In the genomic region with DNA sequence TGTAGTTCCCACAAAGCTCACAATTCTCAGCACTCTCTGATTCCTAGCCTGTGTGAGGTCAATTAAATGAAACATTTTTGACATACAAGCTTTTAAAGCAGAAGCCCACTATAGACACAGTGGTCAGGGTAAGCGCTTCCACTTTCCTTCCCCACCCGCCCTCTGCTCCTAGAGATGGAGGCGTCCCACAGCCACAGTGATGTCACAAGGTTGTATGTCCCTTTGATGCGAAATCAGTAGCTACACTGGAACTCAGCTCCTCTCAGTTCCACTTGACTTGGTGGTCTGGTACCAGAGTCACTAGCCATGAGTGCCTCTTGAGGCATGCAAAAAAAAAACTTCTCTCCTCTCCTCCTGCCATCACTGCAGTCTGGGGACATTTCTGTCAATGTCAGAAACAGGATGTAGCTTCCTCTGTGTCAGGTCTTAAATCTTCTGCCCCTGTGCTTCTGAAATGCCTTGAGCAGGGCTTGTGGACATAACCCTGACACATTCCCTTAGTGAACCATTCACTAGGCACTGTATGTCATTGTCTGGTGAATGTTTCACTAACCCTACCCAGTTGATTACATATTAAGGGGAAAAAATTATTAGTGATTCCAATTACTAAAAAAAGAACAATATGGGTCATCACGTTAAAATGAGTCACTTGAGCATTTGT, we compare ENCODE assay signal across 15 cellular contexts. TPM values are rescaled to one million over a fixed set of nuclear protein-coding genes. Genes with fewer than 3 reads are reported as not detected.
DNase-seq lines count a peak whose midpoint lies in the region; ATAC-seq and TF ChIP-seq lines count a peak whose summit lies in the region.
"Had no signal": no experiment of that assay in that cellular context is flagged by ENCODE, and none has a peak within 500 bp of the region (broad histone marks: within the 10 kb centered on the region; RNA-seq: fewer than 3 reads in every experiment).

No MANE protein-coding gene starts in this region.

- no peak overlapping the region for H3K4me3 Mint-ChIP-seq in CD8-positive, alpha-beta T cell
- H3K4me3 Mint-ChIP-seq: memory B cell had no signal

- POLR2A ChIA-PET in CD8-positive, alpha-beta T cell (lab: Charles Lee): interaction anchor here (1.0 kb wide), 1 partner anchor 16 kb away, joined by 3 read pairs; no protein-coding TSS in a partner anchor

- peak; percentile 87 for ATAC-seq in GM19463 (IDR thresholded peaks at IDR 0.05; ENCODE audit: unreplicated experiment)
- peak; percentile 96 for ATAC-seq in HG03097 (IDR thresholded peaks at IDR 0.05; ENCODE audit: low FRiP score, unreplicated experiment)
- peak; percentile 65 for ATAC-seq in body of pancreas
- ATAC-seq in upper lobe of left lung (ENCODE audit: low FRiP score in 2 of 2): no peak
- ATAC-seq in CD8-positive, alpha-beta T cell: no peak

- H3K9me3 ChIP-seq in body of pancreas (no peaks in the 10 kb centered on the region), upper lobe of left lung (no peaks in the 10 kb centered on the region)
- H3K9me3 ChIP-seq in CD8-positive, alpha-beta T cell (ENCODE audit: low read length): no peaks in the 10 kb centered on the region

- H3K36me3 Mint-ChIP-seq in CD8-positive, alpha-beta T cell: no peaks in the 10 kb centered on the region
- H3K36me3 Mint-ChIP-seq: memory B cell had no signal

- H3K4me3 ChIP-seq in body of pancreas (no peak overlapping the region), upper lobe of left lung (no peak overlapping the region)
- no peak overlapping the region for H3K4me3 ChIP-seq in CD8-positive, alpha-beta T cell (ENCODE audit: low read depth, low read length)

- no peaks in the 10 kb centered on the region for H3K4me1 Mint-ChIP-seq in CD8-positive, alpha-beta T cell (ENCODE audit: low read depth)
- H3K4me1 Mint-ChIP-seq: memory B cell had no signal

- H3K27me3 Mint-ChIP-seq in CD8-positive, alpha-beta T cell (ENCODE audit: low read depth): peaks cover 15% of the 10 kb centered on the region
- H3K27me3 Mint-ChIP-seq: progenitor cell of endocrine pancreas had no signal

- peak; percentile 99 for DNase-seq in Caki2 (ENCODE audit: low read depth)
- no peak for DNase-seq in body of pancreas
- no peak for DNase-seq in upper lobe of left lung
- DNase-seq in medulla oblongata (ENCODE audit: extremely low spot score): no peak
- DNase-seq in GM19238 (ENCODE audit: insufficient read length, low spot score): no peak
- no peak for DNase-seq in CD8-positive, alpha-beta T cell
- DNase-seq: anterior cingulate cortex; effector CD4-positive, alpha-beta T cell; NCI-H446; stimulated activated CD4-positive, alpha-beta T cell treated with anti-CD3 and anti-CD28 coated beads, Interleukin-4, amount 100 ng/mL, for 1 hour had no signal

- H3K4me1 ChIP-seq in body of pancreas: no peaks in the 10 kb centered on the region
- H3K4me1 ChIP-seq in upper lobe of left lung: no peaks in the 10 kb centered on the region
- no peaks in the 10 kb centered on the region for H3K4me1 ChIP-seq in CD8-positive, alpha-beta T cell (ENCODE audit: insufficient read depth, low read length)

- in situ Hi-C loops in Caki2 (cut with HindIII; ENCODE audit: low pct_unique_long_range_greater_than_20kb, low sequenced_read_pairs): no loop called here

- TF ChIP-seq CTCF in body of pancreas (IDR thresholded peaks at IDR 0.05) (no peak), upper lobe of left lung (IDR thresholded peaks at IDR 0.05) (no peak)
- no peak for TF ChIP-seq CTCF in CD8-positive, alpha-beta T cell (IDR thresholded peaks at IDR 0.05)

- no peak for TF ChIP-seq EP300 in upper lobe of left lung (IDR thresholded peaks at IDR 0.05)

- no peak for TF ChIP-seq POLR2A in body of pancreas (IDR thresholded peaks at IDR 0.05)
- no peak for TF ChIP-seq POLR2A in upper lobe of left lung (IDR thresholded peaks at IDR 0.05)

- H3K9me3 Mint-ChIP-seq in CD8-positive, alpha-beta T cell: no peaks in the 10 kb centered on the region

- intact Hi-C loops in body of pancreas (cut with DNase I): no loop called here
- intact Hi-C loops in CD8-positive, alpha-beta T cell (cut with DNase I, micrococcal nuclease): no loop called here

- peak overlapping the region in 2 of 4 donors; percentile 38 to 46 for H3K27ac ChIP-seq in body of pancreas
- H3K27ac ChIP-seq in upper lobe of left lung: no peak overlapping the region
- no peak overlapping the region for H3K27ac ChIP-seq in CD8-positive, alpha-beta T cell (ENCODE audit: low read depth, low read length)

- CTCF ChIA-PET in CD8-positive, alpha-beta T cell (lab: Charles Lee): interaction anchor here (0.5 to 0.9 kb wide), 2 partner anchors 22 to 1158 kb away, joined by 3 to 4 read pairs; no protein-coding TSS in a partner anchor

- H3K36me3 ChIP-seq in body of pancreas (replicated peaks in 1 of 2; ENCODE audit: insufficient read depth in 1 of 2, low read depth in 2 of 2) (no peaks in the 10 kb centered on the region), upper lobe of left lung (peaks cover 0 to 38% (median 9%) of the 10 kb centered on the region in 4 donors)
- H3K36me3 ChIP-seq in CD8-positive, alpha-beta T cell (ENCODE audit: insufficient read depth, low read length): no peaks in the 10 kb centered on the region

- no peaks in the 10 kb centered on the region for H3K27me3 ChIP-seq in body of pancreas
- H3K27me3 ChIP-seq in upper lobe of left lung: no peaks in the 10 kb centered on the region
- no peaks in the 10 kb centered on the region for H3K27me3 ChIP-seq in CD8-positive, alpha-beta T cell (ENCODE audit: insufficient read depth, low read length)

- 67 to 70% methylated on average over 5 of the region's 5 CpGs for WGBS in body of pancreas, 2 donors
- WGBS in upper lobe of left lung, 2 donors: 87% methylated on average over 5 of the region's 5 CpGs

- no peak overlapping the region for H3K27ac Mint-ChIP-seq in CD8-positive, alpha-beta T cell
- H3K27ac Mint-ChIP-seq: memory B cell, progenitor cell of endocrine pancreas had no signal

RNA-seq across cellular contexts. Expression of a gene that starts 7.8 kb away (rescaled TPM):
- total RNA-seq in Caki2 (2014; rRNA removed; shearing (Covaris generic); ENCODE audit: low replicate concordance): 5.1 and 7.5 TPM in 2 replicates
- 1 to 10 TPM; 1.3 to 4.2 TPM for total RNA-seq in body of pancreas
- total RNA-seq in upper lobe of left lung: 10 to 100 TPM in 2 of 6 donors, 1 to 10 TPM in 4; 4.3 to 15.4 (median 9.0) TPM
- total RNA-seq in CD8-positive, alpha-beta T cell: not detected
- total RNA-seq: Daoy had no signal

Comparison
In these comparisons a context has a peak if more than half of its experiments do, and no peak if none do; other contexts are left out.
1. ATAC-seq: peak in GM19463 (single experiment), HG03097 (single experiment) and body of pancreas (single experiment); none in upper lobe of left lung (0 of 2) and CD8-positive, alpha-beta T cell (single experiment).